Comparison of ENCODE assay signal across 8 cellular contexts in the genomic region with DNA sequence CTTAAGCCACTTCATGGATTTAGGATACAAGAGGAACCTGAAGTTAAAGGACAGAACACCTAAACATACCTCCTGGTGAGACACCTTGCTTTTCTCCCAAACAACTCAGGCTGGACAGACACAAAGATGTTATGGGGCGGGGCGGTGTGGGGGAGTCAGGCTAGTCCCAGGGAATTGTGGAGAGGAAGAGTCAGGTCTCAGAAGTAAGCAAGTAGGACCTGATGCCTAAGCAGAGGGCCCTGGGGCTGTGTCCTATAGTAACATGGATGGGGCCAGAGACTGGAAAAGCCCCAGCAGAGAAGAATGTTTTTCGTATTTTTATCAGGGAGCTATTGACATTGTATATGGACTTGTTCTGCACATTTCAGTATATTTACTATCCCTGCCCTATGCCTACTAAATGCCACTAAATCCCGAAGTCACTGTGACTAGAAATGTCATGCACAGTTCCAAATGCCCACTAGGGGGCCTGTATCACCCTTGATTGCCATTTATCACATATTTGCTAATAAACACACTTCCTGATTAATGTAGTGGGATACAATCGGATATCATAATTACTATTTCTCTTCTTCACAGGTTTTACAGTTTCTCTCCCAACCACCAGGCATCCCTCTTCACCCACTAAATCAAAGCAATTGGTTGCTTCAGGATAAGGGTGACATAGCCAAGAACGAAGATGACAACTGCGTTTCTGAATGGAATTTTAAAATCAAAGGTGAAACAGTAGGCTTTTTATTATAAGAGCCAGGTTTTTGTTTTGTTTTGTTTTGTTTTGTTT. TPM values are rescaled to one million over a fixed set of nuclear protein-coding genes. Genes with fewer than 3 reads are reported as not detected.
DNase-seq lines count a peak whose midpoint lies in the region; ATAC-seq and TF ChIP-seq lines count a peak whose summit lies in the region.

No MANE protein-coding gene starts in this region.

- WGBS in mesenchymal stem cell, result 51% methylated on average over 5 of the region's 7 CpGs
- 32 to 39% methylated on average over 7 of the region's 7 CpGs for WGBS in testis, 2 donors

- no peak overlapping the region for H2BK120ac ChIP-seq in mesenchymal stem cell (ENCODE audit: low read depth, low read length)

- H2BK12ac ChIP-seq in mesenchymal stem cell (ENCODE audit: low read length in 2 of 2), result peak overlapping the region; percentile 78 to 82

- H3K4ac ChIP-seq in mesenchymal stem cell (ENCODE audit: low read depth in 1 of 2, low read length in 2 of 2), result no peak overlapping the region

- H2BK15ac ChIP-seq in mesenchymal stem cell (ENCODE audit: low read depth, poor library complexity, severe bottlenecking), result no peak overlapping the region

- TF ChIP-seq POLR2A in testis (IDR thresholded peaks at IDR 0.05), result no peak

- no peaks in the 10 kb centered on the region for H3K9me2 ChIP-seq in Karpas-422 (replicated peaks; ENCODE audit: insufficient read depth, low read length)

- H3K4me3 ChIP-seq in Karpas-422 (ENCODE audit: low read length) (no peak overlapping the region), mesenchymal stem cell (ENCODE audit: insufficient read depth in 1 of 2, low read depth in 1 of 2, low read length in 2 of 2) (no peak overlapping the region), testis (no peak overlapping the region)
- H3K4me3 ChIP-seq in effector memory CD4-positive, alpha-beta T cell (ENCODE audit: insufficient read depth, low read depth, low read length, poor library complexity, severe bottlenecking), result no peak overlapping the region

- H2BK5ac ChIP-seq in mesenchymal stem cell (ENCODE audit: low read depth, low read length, poor library complexity, severe bottlenecking), result no peak overlapping the region

- DNase-seq in EH (ENCODE audit: low read depth), result peak; percentile 61
- DNase-seq in Karpas-422, result peak; percentile 85
- DNase-seq in activated CD4-positive, CD25-positive, alpha-beta regulatory T cell treated with anti-CD3 and anti-CD28 coated beads, Interleukin-2, amount 50 U/mL, for 72 hours, result peak; percentile 37
- peak; percentile 9 to 44 (median 28) for DNase-seq in effector memory CD4-positive, alpha-beta T cell
- peak; percentile 63 for DNase-seq in mesenchymal stem cell
- DNase-seq in testis, result peak; percentile 82
- DNase-seq in HPDE6-E6E7 (ENCODE audit: extremely low spot score), result no peak

- H3K9ac ChIP-seq in Karpas-422 (ENCODE audit: low read length), result no peak overlapping the region
- H3K9ac ChIP-seq in mesenchymal stem cell (ENCODE audit: low read length), result peak overlapping the region; percentile 60

- H3K23ac ChIP-seq in mesenchymal stem cell (ENCODE audit: low read length in 2 of 2), result no peak overlapping the region

- no peaks in the 10 kb centered on the region for H3K27me3 ChIP-seq in Karpas-422 (ENCODE audit: low read length)
- H3K27me3 ChIP-seq in effector memory CD4-positive, alpha-beta T cell (replicated peaks; ENCODE audit: control insufficient read depth, insufficient read depth, low read length, poor library complexity, severe bottlenecking), result no peaks in the 10 kb centered on the region
- no peaks in the 10 kb centered on the region for H3K27me3 ChIP-seq in mesenchymal stem cell (ENCODE audit: control insufficient read depth in 1 of 2, insufficient read depth in 1 of 2, low read length in 2 of 2)
- H3K27me3 ChIP-seq in testis, result no peaks in the 10 kb centered on the region

- no peak overlapping the region for H4K91ac ChIP-seq in mesenchymal stem cell (ENCODE audit: low read length)

- H3K79me2 ChIP-seq in Karpas-422 (ENCODE audit: low read length), result no peaks in the 10 kb centered on the region

- H3K9me3 ChIP-seq in Karpas-422 (ENCODE audit: low read length) (no peaks in the 10 kb centered on the region), mesenchymal stem cell (ENCODE audit: control insufficient read depth, low read length) (no peaks in the 10 kb centered on the region), testis (no peaks in the 10 kb centered on the region)
- no peaks in the 10 kb centered on the region for H3K9me3 ChIP-seq in effector memory CD4-positive, alpha-beta T cell (ENCODE audit: control insufficient read depth, low read length)

- no peaks in the 10 kb centered on the region for H3K4me1 ChIP-seq in Karpas-422 (ENCODE audit: low read length)
- H3K4me1 ChIP-seq in effector memory CD4-positive, alpha-beta T cell (ENCODE audit: control insufficient read depth, insufficient read depth, low read length, poor library complexity, severe bottlenecking), result no peaks in the 10 kb centered on the region
- H3K4me1 ChIP-seq in mesenchymal stem cell (ENCODE audit: control insufficient read depth, insufficient read depth, low read depth, low read length), result peaks cover 7% of the 10 kb centered on the region
- H3K4me1 ChIP-seq in testis, result no peaks in the 10 kb centered on the region

- H2AFZ ChIP-seq in Karpas-422 (ENCODE audit: low read length) (peak overlapping the region; percentile 56), mesenchymal stem cell (ENCODE audit: low read depth, low read length) (no peak overlapping the region)

- ATAC-seq in GM21360 (IDR thresholded peaks at IDR 0.05; ENCODE audit: unreplicated experiment), result peak; percentile 49

- H4K20me1 ChIP-seq in Karpas-422 (ENCODE audit: insufficient read depth, low read depth, low read length), result no peaks in the 10 kb centered on the region

- no peaks in the 10 kb centered on the region for H3K79me1 ChIP-seq in mesenchymal stem cell (replicated peaks; ENCODE audit: low read length, poor library complexity, severe bottlenecking)

- peak; percentile 91 to 97 (median 94) for TF ChIP-seq CTCF in testis (IDR thresholded peaks at IDR 0.05)

- no peak overlapping the region for H3K4me2 ChIP-seq in Karpas-422 (ENCODE audit: low read depth, low read length, poor library complexity, severe bottlenecking)
- no peak overlapping the region for H3K4me2 ChIP-seq in mesenchymal stem cell (ENCODE audit: low read length, poor library complexity, severe bottlenecking)

- intact Hi-C loops in testis (cut with DNase I; ENCODE audit: low total_unique reads), result no loop called here

- H3K36me3 ChIP-seq in Karpas-422 (ENCODE audit: insufficient read depth, low read length) (no peaks in the 10 kb centered on the region), mesenchymal stem cell (ENCODE audit: control insufficient read depth in 1 of 2, insufficient read depth in 2 of 2, low read depth in 1 of 2, low read length in 2 of 2) (no peaks in the 10 kb centered on the region), testis (ENCODE audit: low read depth, missing control alignments) (no peaks in the 10 kb centered on the region)
- H3K36me3 ChIP-seq in effector memory CD4-positive, alpha-beta T cell (ENCODE audit: control insufficient read depth, insufficient read depth, low read length), result no peaks in the 10 kb centered on the region

- H3K27ac ChIP-seq in Karpas-422 (ENCODE audit: low read length) (no peak overlapping the region), mesenchymal stem cell (ENCODE audit: low read length, poor library complexity, severe bottlenecking) (no peak overlapping the region), testis (no peak overlapping the region)
- H3K27ac ChIP-seq in effector memory CD4-positive, alpha-beta T cell (ENCODE audit: insufficient read depth, low read length, poor library complexity, severe bottlenecking), result no peak overlapping the region

- H3K18ac ChIP-seq in mesenchymal stem cell (ENCODE audit: low read depth in 1 of 2, low read length in 2 of 2), result peak overlapping the region in 1 of 2 experiments; percentile 52

- H4K8ac ChIP-seq in mesenchymal stem cell (ENCODE audit: low read length), result no peak overlapping the region

- H3K14ac ChIP-seq in mesenchymal stem cell (ENCODE audit: low read length in 2 of 2), result no peak overlapping the region

- peak overlapping the region; percentile 85 for H2AK5ac ChIP-seq in mesenchymal stem cell (ENCODE audit: low read length, severe bottlenecking)

RNA-seq across cellular contexts. Expression of a gene that starts 23.8 kb away (rescaled TPM):
- total RNA-seq in Karpas-422 (2014; rRNA removed; shearing (Covaris generic); ENCODE audit: low replicate concordance), result 0.41 TPM in 1 of 2 replicates, not detected in the other
- polyA plus RNA-seq in mesenchymal stem cell (2013, experiment 1 of 2), result 24.9 TPM
- 24.0 TPM for polyA plus RNA-seq in mesenchymal stem cell (2013, experiment 2 of 2)
- 100 to 1,000 TPM in 1 of 2 donors, 10 to 100 TPM in 1; 83.5 to 108 TPM for total RNA-seq in testis
- polyA plus RNA-seq in testis (ENCODE audit: insufficient read depth, low read depth, low replicate concordance), result 17.4 TPM

RNA-seq across cellular contexts. Expression of a gene that starts 24.1 kb away (rescaled TPM):
- total RNA-seq in Karpas-422 (2014; rRNA removed; shearing (Covaris generic); ENCODE audit: low replicate concordance), result 13.7 and 21.7 TPM in 2 replicates
- 4.2 TPM for polyA plus RNA-seq in mesenchymal stem cell (2013, experiment 1 of 2)
- polyA plus RNA-seq in mesenchymal stem cell (2013, experiment 2 of 2), result 3.8 TPM
- total RNA-seq in testis, result 10 to 100 TPM; 22.7 to 24.6 TPM
- polyA plus RNA-seq in testis (ENCODE audit: insufficient read depth, low read depth, low replicate concordance), result 27.5 TPM

Comparison
In these comparisons a context has a peak if more than half of its experiments do, and no peak if none do; other contexts are left out.
1. RNA of a gene that starts 23.8 kb away (total RNA-seq): 83.5 to 108 TPM in testis; 0.41 TPM in Karpas-422; every median in the first group is over 10 times any median in the second.